9 cellular contexts compared by ENCODE assay signal in the genomic region with DNA sequence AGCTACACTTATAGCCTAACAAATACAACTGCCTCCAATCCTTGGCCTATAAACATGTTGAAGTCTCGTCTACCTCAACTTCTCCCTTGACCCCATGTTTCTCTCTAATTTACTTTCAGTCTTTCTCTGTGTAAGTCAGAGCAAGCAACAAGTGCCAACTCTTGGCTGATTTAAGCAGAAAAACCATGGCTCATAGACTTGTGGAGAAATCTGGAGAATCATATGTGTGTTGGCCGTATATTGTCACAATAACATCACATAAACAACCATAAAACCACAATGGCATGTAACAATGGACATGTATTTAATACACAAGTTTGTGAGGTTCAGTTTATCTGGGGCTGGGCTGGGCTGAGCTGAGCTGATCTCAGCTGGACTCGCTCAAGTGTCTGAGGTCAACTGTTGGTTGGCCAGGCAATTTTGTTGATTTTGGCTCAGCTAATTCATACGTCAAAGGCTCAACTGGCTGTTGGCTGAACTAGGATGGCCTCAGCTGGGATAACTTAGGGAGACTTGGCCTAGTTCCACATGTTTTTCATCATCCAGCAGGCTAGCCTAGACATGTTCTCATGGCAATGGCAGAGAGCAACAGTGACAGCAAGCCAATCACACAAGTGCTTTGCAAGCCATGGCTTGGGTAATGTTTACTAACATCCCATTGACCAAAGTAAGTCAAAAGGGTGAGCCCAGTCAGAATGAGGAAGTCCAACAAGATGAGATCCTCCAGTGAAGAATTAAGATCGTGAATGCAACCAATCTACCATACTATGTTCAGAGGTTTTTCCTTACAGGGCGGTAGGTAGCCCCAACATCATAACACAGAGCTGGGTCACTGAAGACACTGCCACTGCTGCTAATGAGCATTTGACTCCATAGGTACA. TPM values are rescaled to one million over a fixed set of nuclear protein-coding genes. Genes with fewer than 3 reads are reported as not detected.
DNase-seq lines count a peak whose midpoint lies in the region; ATAC-seq and TF ChIP-seq lines count a peak whose summit lies in the region.
"Had no signal": no experiment of that assay in that cellular context is flagged by ENCODE, and none has a peak within 500 bp of the region (broad histone marks: within the 10 kb centered on the region; RNA-seq: fewer than 3 reads in every experiment).

No MANE protein-coding gene starts in this region.

- no peaks in the 10 kb centered on the region for H3K79me2 ChIP-seq in OCI-LY7 (ENCODE audit: insufficient read depth, low read depth, low read length)

- H3K4me1 ChIP-seq in ascending aorta (peaks cover 9 to 40% of the 10 kb centered on the region in 2 donors), stomach smooth muscle (ENCODE audit: control insufficient read depth, insufficient read depth, low read length) (peaks cover 26% of the 10 kb centered on the region), OCI-LY7 (ENCODE audit: insufficient read depth, low read length, poor library complexity, severe bottlenecking) (no peaks in the 10 kb centered on the region)

- intact Hi-C loops in ascending aorta (cut with DNase I) (loop anchor here (1.0 kb wide), 2 partner anchors 13 to 35 kb away; a partner anchor contains a TSS), OCI-LY7 (cut with micrococcal nuclease; ENCODE audit: unreplicated experiment) (no loop called here)

- H3K27ac ChIP-seq in ascending aorta: peak overlapping the region; percentile 90 to 93
- H3K27ac ChIP-seq in stomach smooth muscle (ENCODE audit: low read length): peak overlapping the region; percentile 86
- H3K27ac ChIP-seq in OCI-LY7 (ENCODE audit: low read depth, low read length, poor library complexity, severe bottlenecking): no peak overlapping the region

- peaks cover 5% of the 10 kb centered on the region for H3K27me3 Mint-ChIP-seq in activated naive CD8-positive, alpha-beta T cell treated with anti-CD3 and anti-CD28 coated beads, Interleukin-2, amount 50 U/mL, for 24 hours
- H3K27me3 Mint-ChIP-seq: stimulated activated naive CD8-positive, alpha-beta T cell treated with anti-CD3 and anti-CD28 coated beads, Interleukin-15, Interleukin-2, amounts not matched to agents 100 ng/mL and 50 ng/mL, for 24 hours had no signal

- H3K36me3 Mint-ChIP-seq in activated naive CD8-positive, alpha-beta T cell treated with anti-CD3 and anti-CD28 coated beads, Interleukin-2, amount 50 U/mL, for 24 hours (ENCODE audit: low read depth): no peaks in the 10 kb centered on the region

- ATAC-seq in activated naive CD8-positive, alpha-beta T cell treated with anti-CD3 and anti-CD28 coated beads, Interleukin-2, amount 50 U/mL, for 24 hours: no peak
- ATAC-seq in GM21381 (IDR thresholded peaks at IDR 0.05; ENCODE audit: unreplicated experiment): no peak

- CTCF ChIA-PET in OCI-LY7 (lab: Charles Lee; ENCODE audit: unreplicated experiment): no interaction called here

- POLR2A ChIA-PET in OCI-LY7 (lab: Charles Lee): no interaction called here

- DNase-seq in COR-L47 (lab: John Stamatoyannopoulos, UW) (peak; percentile 97), NCI-H2081 (lab: John Stamatoyannopoulos, UW) (peak; percentile 56 to 87), ascending aorta (ENCODE audit: low spot score in 2 of 2) (peak; percentile 86 to 97), iPS-NIHi11 (ENCODE audit: low spot score) (peak; percentile 15), OCI-LY7 (ENCODE audit: low spot score) (no peak)
- DNase-seq in activated naive CD8-positive, alpha-beta T cell treated with anti-CD3 and anti-CD28 coated beads, Interleukin-2, amount 50 U/mL, for 24 hours: no peak

- H3K9me3 Mint-ChIP-seq in activated naive CD8-positive, alpha-beta T cell treated with anti-CD3 and anti-CD28 coated beads, Interleukin-2, amount 50 U/mL, for 24 hours: no peaks in the 10 kb centered on the region
- H3K9me3 Mint-ChIP-seq: stimulated activated naive CD8-positive, alpha-beta T cell treated with anti-CD3 and anti-CD28 coated beads, Interleukin-15, Interleukin-2, amounts not matched to agents 100 ng/mL and 50 ng/mL, for 24 hours had no signal

- H3K9me3 ChIP-seq in ascending aorta (no peaks in the 10 kb centered on the region), stomach smooth muscle (ENCODE audit: control insufficient read depth in 2 of 2, low read length in 2 of 2) (no peaks in the 10 kb centered on the region), OCI-LY7 (ENCODE audit: low read length) (no peaks in the 10 kb centered on the region)

- H4K20me1 ChIP-seq in OCI-LY7 (ENCODE audit: insufficient read depth, low read length): no peaks in the 10 kb centered on the region

- H3K27ac Mint-ChIP-seq in activated naive CD8-positive, alpha-beta T cell treated with anti-CD3 and anti-CD28 coated beads, Interleukin-2, amount 50 U/mL, for 24 hours: no peak overlapping the region
- H3K27ac Mint-ChIP-seq: stimulated activated naive CD8-positive, alpha-beta T cell treated with anti-CD3 and anti-CD28 coated beads, Interleukin-15, Interleukin-2, amounts not matched to agents 100 ng/mL and 50 ng/mL, for 24 hours had no signal

- peak overlapping the region in 1 of 2 donors; percentile 6 for H3K9ac ChIP-seq in stomach smooth muscle (ENCODE audit: low read length in 2 of 2)

- H3K4me2 ChIP-seq in OCI-LY7 (ENCODE audit: low read length): no peak overlapping the region

- H3K9me2 ChIP-seq in OCI-LY7 (ENCODE audit: insufficient read depth, low read length): no peaks in the 10 kb centered on the region

- H3K4me3 Mint-ChIP-seq in activated naive CD8-positive, alpha-beta T cell treated with anti-CD3 and anti-CD28 coated beads, Interleukin-2, amount 50 U/mL, for 24 hours: no peak overlapping the region
- H3K4me3 Mint-ChIP-seq: stimulated activated naive CD8-positive, alpha-beta T cell treated with anti-CD3 and anti-CD28 coated beads, Interleukin-15, Interleukin-2, amounts not matched to agents 100 ng/mL and 50 ng/mL, for 24 hours had no signal

- H3K4me3 ChIP-seq in ascending aorta (no peak overlapping the region), stomach smooth muscle (ENCODE audit: low read length in 2 of 2) (no peak overlapping the region), OCI-LY7 (ENCODE audit: low read depth, low read length, poor library complexity, severe bottlenecking) (no peak overlapping the region)

- H2AFZ ChIP-seq in OCI-LY7 (ENCODE audit: low read length): no peak overlapping the region

- no TSS peak for BruUV-seq in OCI-LY7 (replicated peaks; lab: Mats Ljungman, UMichigan)

- H3K27me3 ChIP-seq in ascending aorta: no peaks in the 10 kb centered on the region
- H3K27me3 ChIP-seq in stomach smooth muscle (ENCODE audit: control insufficient read depth in 1 of 2, insufficient read depth in 2 of 2, low read length in 2 of 2): no peaks in the 10 kb centered on the region

- H3K36me3 ChIP-seq in ascending aorta: no peaks in the 10 kb centered on the region
- H3K36me3 ChIP-seq in stomach smooth muscle (ENCODE audit: control insufficient read depth in 2 of 2, insufficient read depth in 2 of 2, low read length in 2 of 2): no peaks in the 10 kb centered on the region
- no peaks in the 10 kb centered on the region for H3K36me3 ChIP-seq in OCI-LY7 (ENCODE audit: insufficient read depth, low read length)

- peaks cover 24% of the 10 kb centered on the region for H3K4me1 Mint-ChIP-seq in activated naive CD8-positive, alpha-beta T cell treated with anti-CD3 and anti-CD28 coated beads, Interleukin-2, amount 50 U/mL, for 24 hours

- TF ChIP-seq CTCF in ascending aorta (IDR thresholded peaks at IDR 0.05): no peak
- TF ChIP-seq CTCF in OCI-LY7 (conservative IDR thresholded peaks at IDR 0.05; ENCODE audit: low read length): no peak

RNA-seq across cellular contexts. Expression of a gene that starts 12.9 kb away (rescaled TPM):
- total RNA-seq in ascending aorta (11.1 TPM), OCI-LY7 (2022) (12.3 and 13.4 TPM in 2 replicates)
- total RNA-seq in OCI-LY7 (2014; rRNA removed; shearing (Covaris generic)): 8.0 and 8.7 TPM in 2 replicates

RNA-seq across cellular contexts. Expression of a gene that starts 13.3 kb away (rescaled TPM):
- total RNA-seq in ascending aorta: not detected
- not detected in 2 replicates for total RNA-seq in OCI-LY7 (2014; rRNA removed; shearing (Covaris generic))
- 0.34 TPM in 1 of 2 replicates, not detected in the other for total RNA-seq in OCI-LY7 (2022)

Comparison
In these comparisons a context has a peak if more than half of its experiments do, and no peak if none do; other contexts are left out.
1. DNase-seq: peak in COR-L47 (single experiment), NCI-H2081 (2 of 2), ascending aorta (2 of 2) and iPS-NIHi11 (single experiment); none in activated naive CD8-positive, alpha-beta T cell treated with anti-CD3 and anti-CD28 coated beads, Interleukin-2, amount 50 U/mL, for 24 hours (single experiment) and OCI-LY7 (single experiment).